ENCODE assay signal across 30 cellular contexts in genomic region chr4:151694819-151695730, GRCh38.
A peak's percentile ranks its signal among the peaks of the same experiment; 100 is the strongest.
DNase-seq lines count a peak whose midpoint lies in the region; ATAC-seq, FAIRE-seq and TF ChIP-seq lines count a peak whose summit lies in the region.
"Had no signal": no experiment of that assay in that cellular context is flagged by ENCODE, and none has a peak within 500 bp of the region (broad histone marks: within the 10 kb centered on the region; RNA-seq: fewer than 3 reads in every experiment).

No MANE protein-coding gene starts in this region.

- no peak for FAIRE-seq in bronchial epithelial cell (lab: Jason Lieb, UNC)
- FAIRE-seq: A204.1, islet of Langerhans had no signal

- H3K27me3 ChIP-seq in bronchial epithelial cell (ENCODE audit: control insufficient read depth, insufficient read depth, low read length): no peaks in the 10 kb centered on the region
- no peaks in the 10 kb centered on the region for H3K27me3 ChIP-seq in left ventricle myocardium inferior (ENCODE audit: low read depth)
- no peaks in the 10 kb centered on the region for H3K27me3 ChIP-seq in skeletal muscle tissue (ENCODE audit: control insufficient read depth in 3 of 3, insufficient read depth in 3 of 3, low read length in 3 of 3)
- H3K27me3 ChIP-seq: neutrophil had no signal

- intact Hi-C loops in left ventricle myocardium inferior (cut with micrococcal nuclease): no loop called here

- no peaks in the 10 kb centered on the region for H3K9me3 Mint-ChIP-seq in activated naive CD4-positive, alpha-beta T cell treated with anti-CD3 and anti-CD28 coated beads, Interleukin-2, amount 50 U/mL, for 72 hours
- H3K9me3 Mint-ChIP-seq: activated CD8-positive, alpha-beta T cell treated with anti-CD3 and anti-CD28 coated beads for 36 hours; activated naive CD4-positive, alpha-beta T cell treated with anti-CD3 and anti-CD28 coated beads, Interleukin-2, amount 10 ng/mL, durations not matched to agents 7 days and 5 days; activated T-helper 1 cell treated with anti-CD3 and anti-CD28 coated beads, Interleukin-12 subunit alpha, Interleukin-12 subunit beta, Interleukin-2, Interleukin-4 antibody, amounts not matched to agents 30 ng/mL and 10 ng/mL and 1 ng/mL, durations not matched to agents 14 hours and 24 hours and 36 hours; T-helper 2 cell treated with Interferon-gamma antibody and Interleukin-4, amounts not matched to agents 5 μg/mL and 100 μg/mL, for 36 hours had no signal

- peak overlapping the region; percentile 57 for H3K27ac ChIP-seq in left ventricle myocardium inferior (replicated peaks)
- H3K27ac ChIP-seq in skeletal muscle tissue (ENCODE audit: low read depth, low read length): peak overlapping the region; percentile 63
- H3K27ac ChIP-seq: GM23248, neutrophil, prostate gland, VCaP had no signal

- TF ChIP-seq CTCF in bronchial epithelial cell (IDR thresholded peaks at IDR 0.05; ENCODE audit: insufficient read depth, low read length, severe bottlenecking): no peak
- TF ChIP-seq CTCF in left ventricle myocardium inferior (IDR thresholded peaks at IDR 0.05; ENCODE audit: borderline replicate concordance): no peak

- H3K4me3 ChIP-seq in bronchial epithelial cell (ENCODE audit: low read depth, low read length) (no peak overlapping the region), left ventricle myocardium inferior (no peak overlapping the region), skeletal muscle tissue (ENCODE audit: low read length in 3 of 3) (peak overlapping the region in 1 of 3 donors; percentile 36)
- H3K4me3 ChIP-seq: GM23248, prostate gland, skin epidermis had no signal

- H3K9me3 ChIP-seq in left ventricle myocardium inferior (replicated peaks) (no peaks in the 10 kb centered on the region), skeletal muscle tissue (ENCODE audit: control insufficient read depth in 3 of 3, low read length in 3 of 3) (no peaks in the 10 kb centered on the region)
- H3K9me3 ChIP-seq: neutrophil, prostate gland had no signal

- peak overlapping the region in 1 of 3 donors; percentile 8 for H3K9ac ChIP-seq in skeletal muscle tissue (ENCODE audit: low read depth in 1 of 3, low read length in 3 of 3)
- H3K9ac ChIP-seq: GM23248 had no signal

- H3K4me1 ChIP-seq in left ventricle myocardium inferior: peaks cover 54% of the 10 kb centered on the region
- peaks cover 24 to 54% (median 43%) of the 10 kb centered on the region in 3 donors for H3K4me1 ChIP-seq in skeletal muscle tissue (ENCODE audit: control insufficient read depth in 3 of 3, insufficient read depth in 3 of 3, low read length in 3 of 3)

- ATAC-seq in activated naive CD4-positive, alpha-beta T cell treated with anti-CD3 and anti-CD28 coated beads, Interleukin-2, amount 50 U/mL, for 72 hours: peak; percentile 20 to 39
- ATAC-seq in left lobe of liver (no peak), HG03469 (IDR thresholded peaks at IDR 0.05; ENCODE audit: unreplicated experiment) (no peak)
- ATAC-seq: activated CD4-positive, alpha-beta T cell treated with anti-CD3 and anti-CD28 coated beads for 36 hours; activated CD8-positive, alpha-beta T cell treated with anti-CD3 and anti-CD28 coated beads for 36 hours; stimulated activated naive B cell treated with anti-CD40 and anti-IgM and Interleukin-4, amounts not matched to agents 10 μg/mL and 1 μg/mL and 100 μg/mL, for 72 hours had no signal

- no peaks in the 10 kb centered on the region for H3K36me3 ChIP-seq in bronchial epithelial cell (ENCODE audit: control insufficient read depth, insufficient read depth, low read length)
- H3K36me3 ChIP-seq in left ventricle myocardium inferior: peaks cover 18% of the 10 kb centered on the region
- peaks cover 0 to 7% (median 2%) of the 10 kb centered on the region in 3 donors for H3K36me3 ChIP-seq in skeletal muscle tissue (ENCODE audit: control insufficient read depth in 3 of 3, insufficient read depth in 3 of 3, low read length in 3 of 3)
- H3K36me3 ChIP-seq: neutrophil, prostate gland had no signal

- peaks cover 17 to 19% of the 10 kb centered on the region in 2 donors for H3K36me3 Mint-ChIP-seq in activated naive CD4-positive, alpha-beta T cell treated with anti-CD3 and anti-CD28 coated beads, Interleukin-2, amount 50 U/mL, for 72 hours

- no peak for DNase-seq in activated naive CD4-positive, alpha-beta T cell treated with anti-CD3 and anti-CD28 coated beads, Interleukin-2, amount 50 U/mL, for 72 hours (ENCODE audit: low spot score in 2 of 2)
- DNase-seq in activated naive CD4-positive, alpha-beta T cell (lab: John Stamatoyannopoulos, UW): no peak
- peak; percentile 12 for DNase-seq in bronchial epithelial cell (ENCODE audit: low read depth)
- no peak for DNase-seq in left ventricle myocardium inferior
- DNase-seq in activated gamma-delta T cell treated with Interleukin-2 at 50 U/mL for 16 hours: no peak
- no peak for DNase-seq in left lobe of liver (ENCODE audit: low spot score)
- DNase-seq: activated CD4-positive, alpha-beta T cell treated with anti-CD3 and anti-CD28 coated beads for 36 hours; activated CD8-positive, alpha-beta memory T cell treated with anti-CD3 and anti-CD28 coated beads, Interleukin-2, amount 50 U/mL, for 48 hours; activated CD8-positive, alpha-beta T cell treated with anti-CD3 and anti-CD28 coated beads for 36 hours; activated naive CD4-positive, alpha-beta T cell treated with anti-CD3 and anti-CD28 coated beads, Interleukin-2, amount 10 ng/mL, durations not matched to agents 7 days and 5 days; DMS79 treated with DMSO at 0.1 percent for 48 hours; GF-D8; GM23248; naive B cell; NCI-H1105; NCI-H187 treated with DMSO at 0.1 percent for 48 hours; NCI-H526; NK-92 treated with Interleukin-12 subunit alpha and Interleukin-12 subunit beta, amount 100 ng/mL, for 24 hours; SHP77 treated with DMSO at 0.1 percent for 48 hours; stimulated activated naive B cell treated with anti-CD40 and anti-IgM and Interleukin-4, amounts not matched to agents 10 μg/mL and 1 μg/mL and 100 μg/mL, for 72 hours had no signal

- H3K27ac Mint-ChIP-seq in activated naive CD4-positive, alpha-beta T cell treated with anti-CD3 and anti-CD28 coated beads, Interleukin-2, amount 50 U/mL, for 72 hours: no peak overlapping the region
- H3K27ac Mint-ChIP-seq: activated CD4-positive, alpha-beta T cell treated with anti-CD3 and anti-CD28 coated beads for 36 hours; activated CD8-positive, alpha-beta T cell treated with anti-CD3 and anti-CD28 coated beads for 36 hours; activated naive CD4-positive, alpha-beta T cell treated with anti-CD3 and anti-CD28 coated beads, Interleukin-2, amount 10 ng/mL, durations not matched to agents 7 days and 5 days; activated T-helper 1 cell treated with anti-CD3 and anti-CD28 coated beads, Interleukin-12 subunit alpha, Interleukin-12 subunit beta, Interleukin-2, Interleukin-4 antibody, amounts not matched to agents 30 ng/mL and 10 ng/mL and 1 ng/mL, durations not matched to agents 14 hours and 24 hours and 36 hours; naive B cell; stimulated activated naive B cell treated with anti-CD40 and anti-IgM and Interleukin-4, amounts not matched to agents 10 μg/mL and 1 μg/mL and 100 μg/mL, for 72 hours; T-helper 2 cell treated with Interferon-gamma antibody and Interleukin-4, amounts not matched to agents 5 μg/mL and 100 μg/mL, for 36 hours had no signal

Comparison
In these comparisons a context has a peak if more than half of its experiments do, and no peak if none do; other contexts are left out.
1. ATAC-seq: peak in activated naive CD4-positive, alpha-beta T cell treated with anti-CD3 and anti-CD28 coated beads, Interleukin-2, amount 50 U/mL, for 72 hours (2 of 2); none in left lobe of liver (single experiment) and HG03469 (single experiment).